In genomic region chr6:24991748-24992467, GRCh38 we compare ENCODE assay signal across 8 cellular contexts. TPM values are rescaled to one million over a fixed set of nuclear protein-coding genes. Genes with fewer than 3 reads are reported as not detected.
DNase-seq lines count a peak whose midpoint lies in the region; ATAC-seq, FAIRE-seq and TF ChIP-seq lines count a peak whose summit lies in the region.

No MANE protein-coding gene starts in this region.

- ATAC-seq in activated naive CD4-positive, alpha-beta T cell treated with anti-CD3 and anti-CD28 coated beads, Interleukin-2, amount 50 U/mL, for 72 hours = peak; percentile 88 to 90

- no peak overlapping the region for H3K4me3 ChIP-seq in LNCaP clone FGC (ENCODE audit: low read depth, low read length)

- no peak for TF ChIP-seq POLR2A in H54 (IDR thresholded peaks at IDR 0.05; ENCODE audit: low read depth, low read length)

- DNase-seq in GM10266 (ENCODE audit: extremely low spot score) = peak; percentile 55
- peak; percentile 42 for DNase-seq in H54 (ENCODE audit: insufficient read length, low spot score)
- peak; percentile 53 for DNase-seq in LNCaP clone FGC (ENCODE audit: low read depth)
- DNase-seq in SKM-1 (lab: John Stamatoyannopoulos, UW; ENCODE audit: unreplicated experiment) = peak; percentile 65
- DNase-seq in activated naive CD4-positive, alpha-beta T cell treated with anti-CD3 and anti-CD28 coated beads, Interleukin-2, amount 50 U/mL, for 72 hours (ENCODE audit: low spot score in 2 of 2) = peak; percentile 64 to 69
- peak; percentile 41 for DNase-seq in hepatic stellate cell (ENCODE audit: low spot score)
- DNase-seq in stimulated activated CD4-positive, alpha-beta T cell treated with anti-CD3 and anti-CD28 coated beads, Interleukin-1b, Interleukin-23, amount 100 ng/mL, for 4 hours (ENCODE audit: low read depth in 2 of 2) = peak; percentile 42 to 60
- no peak for DNase-seq in 8988T

- H3K27ac Mint-ChIP-seq in activated naive CD4-positive, alpha-beta T cell treated with anti-CD3 and anti-CD28 coated beads, Interleukin-2, amount 50 U/mL, for 72 hours = peak overlapping the region; percentile 31 to 81

- peaks cover 6 to 47% of the 10 kb centered on the region in 2 donors for H3K36me3 Mint-ChIP-seq in activated naive CD4-positive, alpha-beta T cell treated with anti-CD3 and anti-CD28 coated beads, Interleukin-2, amount 50 U/mL, for 72 hours

- peak; percentile 91 for FAIRE-seq in H54 (lab: Jason Lieb, UNC)

- peaks cover 5% of the 10 kb centered on the region in 2 donors for H3K9me3 Mint-ChIP-seq in activated naive CD4-positive, alpha-beta T cell treated with anti-CD3 and anti-CD28 coated beads, Interleukin-2, amount 50 U/mL, for 72 hours

- TF ChIP-seq CTCF in GM10266 (IDR thresholded peaks at IDR 0.05; ENCODE audit: control insufficient read depth, insufficient read depth, low read depth, missing control alignments) (peak; percentile 75), LNCaP clone FGC (IDR thresholded peaks at IDR 0.05; ENCODE audit: control insufficient read depth, extremely low read depth, insufficient read depth) (peak; percentile 63)

RNA-seq across cellular contexts. Expression of gene RIPOR2, which starts 56.1 kb away (rescaled TPM):
- 100 to 1,000 TPM in 1 of 2 donors, 10 to 100 TPM in 1; 63.9 to 126 TPM for total RNA-seq in activated naive CD4-positive, alpha-beta T cell treated with anti-CD3 and anti-CD28 coated beads, Interleukin-2, amount 50 U/mL, for 72 hours
